In genomic region chr10:29737209-29737565, GRCh38 we compare ENCODE assay signal across 10 cellular contexts.
A peak's percentile ranks its signal among the peaks of the same experiment; 100 is the strongest.
DNase-seq lines count a peak whose midpoint lies in the region; ATAC-seq and TF ChIP-seq lines count a peak whose summit lies in the region.
"Had no signal": no experiment of that assay in that cellular context is flagged by ENCODE, and none has a peak within 500 bp of the region (broad histone marks: within the 10 kb centered on the region; RNA-seq: fewer than 3 reads in every experiment).

No MANE protein-coding gene starts in this region.

- peaks cover 21% of the 10 kb centered on the region for H3K4me1 Mint-ChIP-seq in activated T-cell treated with anti-CD3 and anti-CD28 coated beads, Interleukin-2, amount 50 U/mL, for 4 hours (ENCODE audit: low read depth)
- peaks cover 12% of the 10 kb centered on the region for H3K4me1 Mint-ChIP-seq in central memory CD8-positive, alpha-beta T cell

- H3K9me3 ChIP-seq in tibial nerve = no peaks in the 10 kb centered on the region

- no peak overlapping the region for H3K4me3 ChIP-seq in mesendoderm (ENCODE audit: low read length)
- peak overlapping the region in 3 of 4 donors; percentile 64 to 86 (median 67) for H3K4me3 ChIP-seq in tibial nerve

- H3K27ac ChIP-seq in mesendoderm (ENCODE audit: low read depth, low read length) (no peak overlapping the region), tibial nerve (peak overlapping the region in 2 of 4 donors; percentile 65 to 87)
- H3K27ac ChIP-seq: C4-2B had no signal

- TF ChIP-seq POLR2A in tibial nerve (IDR thresholded peaks at IDR 0.05) = no peak

- peaks cover 4% of the 10 kb centered on the region for H3K27me3 Mint-ChIP-seq in activated T-cell treated with anti-CD3 and anti-CD28 coated beads, Interleukin-2, amount 50 U/mL, for 4 hours (ENCODE audit: low read depth)
- peaks cover 20% of the 10 kb centered on the region for H3K27me3 Mint-ChIP-seq in central memory CD8-positive, alpha-beta T cell

- H3K4me1 ChIP-seq in mesendoderm (ENCODE audit: control insufficient read depth, low read depth, low read length) = no peaks in the 10 kb centered on the region
- peaks cover 0 to 35% (median 6%) of the 10 kb centered on the region in 4 donors for H3K4me1 ChIP-seq in tibial nerve

- H3K23ac ChIP-seq in mesendoderm (ENCODE audit: low read length) = no peak overlapping the region

- H3K56ac ChIP-seq in mesendoderm (ENCODE audit: low read length) = peak overlapping the region; percentile 12

- WGBS in mesendoderm (ENCODE audit: extremely low coverage, insufficient coverage, low lambda C conversion rate) = no CpG with 5 or more reads among the region's 17 CpGs
- WGBS in tibial nerve, 2 donors = 46 to 47% methylated on average over 17 of the region's 17 CpGs

- H3K4me3 Mint-ChIP-seq in activated T-cell treated with anti-CD3 and anti-CD28 coated beads, Interleukin-2, amount 50 U/mL, for 4 hours = peak overlapping the region; percentile 75
- H3K4me3 Mint-ChIP-seq in central memory CD8-positive, alpha-beta T cell = peak overlapping the region; percentile 83

- ATAC-seq in activated T-cell treated with anti-CD3 and anti-CD28 coated beads, Interleukin-2, amount 50 U/mL, for 4 hours = no peak
- ATAC-seq in central memory CD8-positive, alpha-beta T cell (replicated peaks; ENCODE audit: extremely low read depth, poor library complexity, severe bottlenecking) = no peak
- no peak for ATAC-seq in GM18907 (IDR thresholded peaks at IDR 0.05; ENCODE audit: unreplicated experiment)

- H3K36me3 Mint-ChIP-seq in activated T-cell treated with anti-CD3 and anti-CD28 coated beads, Interleukin-2, amount 50 U/mL, for 4 hours (ENCODE audit: insufficient read depth) = no peaks in the 10 kb centered on the region
- H3K36me3 Mint-ChIP-seq in central memory CD8-positive, alpha-beta T cell (ENCODE audit: insufficient read depth) = peaks cover 2% of the 10 kb centered on the region

- H3K4me2 ChIP-seq in mesendoderm (ENCODE audit: low read length) = peak overlapping the region; percentile 28

- peak overlapping the region; percentile 68 for H3K9ac ChIP-seq in mesendoderm (ENCODE audit: low read length)

- no peaks in the 10 kb centered on the region for H3K9me3 Mint-ChIP-seq in activated T-cell treated with anti-CD3 and anti-CD28 coated beads, Interleukin-2, amount 50 U/mL, for 4 hours
- no peaks in the 10 kb centered on the region for H3K9me3 Mint-ChIP-seq in central memory CD8-positive, alpha-beta T cell

- no peak overlapping the region for H4K5ac ChIP-seq in mesendoderm (ENCODE audit: low read length)

- H3K36me3 ChIP-seq in mesendoderm (ENCODE audit: control insufficient read depth, insufficient read depth, low read length) = no peaks in the 10 kb centered on the region
- no peaks in the 10 kb centered on the region for H3K36me3 ChIP-seq in tibial nerve

- H3K27me3 ChIP-seq in mesendoderm (ENCODE audit: insufficient read depth, low read length, poor library complexity) (no peaks in the 10 kb centered on the region), tibial nerve (no peaks in the 10 kb centered on the region)

- TF ChIP-seq EP300 in tibial nerve (IDR thresholded peaks at IDR 0.05) = no peak

- H2BK15ac ChIP-seq in mesendoderm (replicated peaks; ENCODE audit: low read depth) = no peak overlapping the region

- H3K18ac ChIP-seq in mesendoderm (ENCODE audit: low read length) = no peak overlapping the region

- peaks cover 5% of the 10 kb centered on the region for H3K79me1 ChIP-seq in mesendoderm (ENCODE audit: low read length)

- DNase-seq in activated T-cell treated with anti-CD3 and anti-CD28 coated beads, Interleukin-2, amount 50 U/mL, for 4 hours = no peak
- no peak for DNase-seq in activated T-cell treated with anti-CD3 and anti-CD28 coated beads, Interleukin-2, amount 50 U/mL, for 1 hour
- DNase-seq in central memory CD8-positive, alpha-beta T cell (ENCODE audit: low spot score in 2 of 2) = no peak
- DNase-seq in mesendoderm = no peak
- DNase-seq in tibial nerve (ENCODE audit: low spot score in 2 of 2) = no peak
- DNase-seq in OCI-M2 (lab: John Stamatoyannopoulos, UW; ENCODE audit: unreplicated experiment) = no peak
- DNase-seq in NCI-H2171 treated with DMSO at 0.1 percent for 48 hours (lab: John Stamatoyannopoulos, UW) = no peak
- DNase-seq: cerebellar nuclear complex had no signal

- TF ChIP-seq CTCF in tibial nerve (IDR thresholded peaks at IDR 0.05) = no peak

- H3K27ac Mint-ChIP-seq in central memory CD8-positive, alpha-beta T cell (ENCODE audit: low read depth) = no peak overlapping the region

- no peak overlapping the region for H3K4ac ChIP-seq in mesendoderm (ENCODE audit: low read depth, low read length)

- peaks cover 6% of the 10 kb centered on the region for H3K79me2 ChIP-seq in mesendoderm (ENCODE audit: control insufficient read depth, insufficient read depth, low read length)

- H2BK5ac ChIP-seq in mesendoderm (ENCODE audit: low read length) = no peak overlapping the region

- no peak overlapping the region for H4K8ac ChIP-seq in mesendoderm (ENCODE audit: low read depth, low read length)

- H2AK5ac ChIP-seq in mesendoderm (ENCODE audit: low read length) = no peak overlapping the region

- no peak overlapping the region for H2BK120ac ChIP-seq in mesendoderm (ENCODE audit: low read depth, low read length)
